In the genomic region with DNA sequence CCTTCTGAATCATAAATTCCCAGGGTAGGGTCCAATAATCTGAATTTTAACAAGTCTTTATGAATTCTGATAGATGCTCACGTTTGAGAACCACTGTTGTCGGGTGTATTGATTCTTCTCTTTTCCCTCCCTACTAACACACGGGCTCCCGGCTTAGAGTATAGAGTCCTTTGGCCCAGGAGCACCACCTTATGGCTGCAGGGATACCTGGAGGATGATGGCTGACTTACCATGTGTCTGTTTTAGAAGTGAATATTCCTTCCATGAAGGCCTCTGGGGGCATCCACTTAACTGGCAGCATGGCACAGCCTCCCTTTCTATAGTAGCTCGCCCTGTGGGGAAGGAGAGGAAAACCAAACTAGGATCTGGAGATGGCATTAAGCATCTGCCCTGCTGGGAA, we compare ENCODE assay signal across 19 cellular contexts.
DNase-seq lines count a peak whose midpoint lies in the region; ATAC-seq and TF ChIP-seq lines count a peak whose summit lies in the region.
"Had no signal": no experiment of that assay in that cellular context is flagged by ENCODE, and none has a peak within 500 bp of the region (broad histone marks: within the 10 kb centered on the region; RNA-seq: fewer than 3 reads in every experiment).

No MANE protein-coding gene starts in this region.

- intact Hi-C loops in Panc1 (cut with micrococcal nuclease; ENCODE audit: unreplicated experiment), result no loop called here
- intact Hi-C loops in stomach (cut with DNase I; ENCODE audit: low total_unique reads), result no loop called here

- TF ChIP-seq EP300 in stomach (IDR thresholded peaks at IDR 0.05), result no peak

- H3K36me3 Mint-ChIP-seq in GM23338 (ENCODE audit: low read depth), result no peaks in the 10 kb centered on the region
- peaks cover 0 to 33% (median 3%) of the 10 kb centered on the region in 3 donors for H3K36me3 Mint-ChIP-seq in naive thymus-derived CD8-positive, alpha-beta T cell

- H3K4me1 Mint-ChIP-seq in GM23338, result peaks cover 14% of the 10 kb centered on the region
- peaks cover 0 to 2% (median under 1%) of the 10 kb centered on the region in 4 donors for H3K4me1 Mint-ChIP-seq in naive thymus-derived CD8-positive, alpha-beta T cell

- no peaks in the 10 kb centered on the region for H3K4me1 ChIP-seq in GM23338 (ENCODE audit: insufficient read depth)
- no peaks in the 10 kb centered on the region for H3K4me1 ChIP-seq in Panc1 (ENCODE audit: control insufficient read depth, insufficient read depth, low read length)
- H3K4me1 ChIP-seq in stomach, result no peaks in the 10 kb centered on the region
- H3K4me1 ChIP-seq: Caco-2 had no signal

- TF ChIP-seq CTCF in GM23338 (conservative IDR thresholded peaks at IDR 0.05; ENCODE audit: low read depth in 2 of 2), result peak; percentile 21 to 59; a peak in 3 of 4 replicates
- TF ChIP-seq CTCF in Panc1 (IDR thresholded peaks at IDR 0.05), result peak; percentile 22; the same call in 1 of the 2 replicates
- peak; percentile 2 for TF ChIP-seq CTCF in fibroblast of villous mesenchyme (IDR thresholded peaks at IDR 0.05; ENCODE audit: insufficient read depth, low read depth, low read length)
- no peak for TF ChIP-seq CTCF in stomach (IDR thresholded peaks at IDR 0.05)

- in situ Hi-C loops in Panc1 (cut with HindIII; ENCODE audit: low pct_unique_long_range_greater_than_20kb, low sequenced_read_pairs) (no loop called here), ACHN (cut with HindIII; ENCODE audit: low pct_ligation_motif_present, low pct_unique_long_range_greater_than_20kb, low sequenced_read_pairs) (no loop called here)

- H3K79me2 ChIP-seq in GM23338 (replicated peaks; ENCODE audit: insufficient read depth), result no peaks in the 10 kb centered on the region

- H3K27me3 ChIP-seq in GM23338 (ENCODE audit: insufficient read depth), result no peaks in the 10 kb centered on the region
- no peaks in the 10 kb centered on the region for H3K27me3 ChIP-seq in Panc1 (ENCODE audit: control insufficient read depth, insufficient read depth, low read length)
- H3K27me3 ChIP-seq in stomach, result no peaks in the 10 kb centered on the region

- H3K9me3 Mint-ChIP-seq in GM23338, result no peaks in the 10 kb centered on the region
- no peaks in the 10 kb centered on the region for H3K9me3 Mint-ChIP-seq in naive thymus-derived CD8-positive, alpha-beta T cell

- H3K36me3 ChIP-seq in GM23338 (ENCODE audit: insufficient read depth) (no peaks in the 10 kb centered on the region), Panc1 (ENCODE audit: control insufficient read depth, insufficient read depth, low read length) (no peaks in the 10 kb centered on the region), stomach (no peaks in the 10 kb centered on the region)

- BruUV-seq in Panc1 (replicated peaks; lab: Mats Ljungman, UMichigan), result no TSS peak

- peak; percentile 18 for DNase-seq in NCI-H146 (lab: John Stamatoyannopoulos, UW)
- no peak for DNase-seq in NCI-H146 treated with DMSO at 0.1 percent for 48 hours (lab: John Stamatoyannopoulos, UW; ENCODE audit: unreplicated experiment)
- DNase-seq in GM23338 (ENCODE audit: low spot score), result peak; percentile 50
- DNase-seq in Panc1 (ENCODE audit: low read depth, low spot score), result no peak
- no peak for DNase-seq in fibroblast of villous mesenchyme (ENCODE audit: low read depth)
- DNase-seq in ACHN, result no peak
- no peak for DNase-seq in stomach
- DNase-seq in naive thymus-derived CD8-positive, alpha-beta T cell, result no peak
- DNase-seq: Caco-2, DMS79, GOT3, MV-4-11, NCI-H1417 treated with DMSO at 0.1 percent for 48 hours, NCI-H2081, NCI-H226, NCI-H526 treated with DMSO at 0.1 percent for 48 hours, SIG-M5 had no signal

- POLR2A ChIA-PET in Panc1 (lab: Charles Lee), result no interaction called here
- POLR2A ChIA-PET in naive thymus-derived CD8-positive, alpha-beta T cell (lab: Charles Lee), result no interaction called here

- H3K27me3 Mint-ChIP-seq in GM23338 (ENCODE audit: insufficient read depth, low read depth, poor library complexity), result peaks cover 14% of the 10 kb centered on the region
- H3K27me3 Mint-ChIP-seq in naive thymus-derived CD8-positive, alpha-beta T cell, result no peaks in the 10 kb centered on the region

- H3K9me3 ChIP-seq in Panc1 (ENCODE audit: control insufficient read depth, insufficient read depth, low read depth, low read length) (no peaks in the 10 kb centered on the region), stomach (no peaks in the 10 kb centered on the region)
- H3K9me3 ChIP-seq: Caco-2 had no signal

- H4K20me1 ChIP-seq in GM23338 (replicated peaks; ENCODE audit: insufficient read depth), result no peaks in the 10 kb centered on the region; the same call in 1 of the 2 replicates

- CTCF ChIA-PET in Panc1 (lab: Charles Lee), result no interaction called here

- no peak for TF ChIP-seq POLR2A in stomach (IDR thresholded peaks at IDR 0.05)

- whole genome bisulfite sequencing in stomach, 5 donors, result 60 to 73% (median 65%) methylated on average over 5 of the region's 5 CpGs

- no peaks in the 10 kb centered on the region for H3K9me2 ChIP-seq in GM23338 (ENCODE audit: insufficient read depth)

- H3K4me2 ChIP-seq in GM23338, result no peak overlapping the region

- H2AFZ ChIP-seq in GM23338, result no peak overlapping the region

- H3F3A ChIP-seq in GM23338 (replicated peaks; ENCODE audit: low read depth), result no peaks in the 10 kb centered on the region

- H3K27ac Mint-ChIP-seq in GM23338, result no peak overlapping the region
- H3K27ac Mint-ChIP-seq in naive thymus-derived CD8-positive, alpha-beta T cell, result peak overlapping the region in 2 of 10 donors; percentile 39 to 41

- ATAC-seq in GM23338, result peak; percentile 64
- ATAC-seq in Panc1, result no peak
- no peak for ATAC-seq in naive thymus-derived CD8-positive, alpha-beta T cell

- H3K4me3 ChIP-seq in GM23338 (no peak overlapping the region), Panc1 (ENCODE audit: low read depth in 2 of 2, low read length in 2 of 2) (no peak overlapping the region), fibroblast of villous mesenchyme (ENCODE audit: low read depth, low read length) (no peak overlapping the region), stomach (no peak overlapping the region)

- H3K4me3 Mint-ChIP-seq in GM23338, result no peak overlapping the region
- H3K4me3 Mint-ChIP-seq in naive thymus-derived CD8-positive, alpha-beta T cell, result no peak overlapping the region

- H3K27ac ChIP-seq in GM23338 (ENCODE audit: low read depth) (no peak overlapping the region), Panc1 (ENCODE audit: low read length) (no peak overlapping the region), stomach (no peak overlapping the region)
- H3K27ac ChIP-seq: 22Rv1, C4-2B had no signal

TF ChIP-seq in GM23338, 12 proteins besides CTCF, POLR2A, EP300 and RAD21 (continues in another document):
- TF ChIP-seq, protein P1, sequence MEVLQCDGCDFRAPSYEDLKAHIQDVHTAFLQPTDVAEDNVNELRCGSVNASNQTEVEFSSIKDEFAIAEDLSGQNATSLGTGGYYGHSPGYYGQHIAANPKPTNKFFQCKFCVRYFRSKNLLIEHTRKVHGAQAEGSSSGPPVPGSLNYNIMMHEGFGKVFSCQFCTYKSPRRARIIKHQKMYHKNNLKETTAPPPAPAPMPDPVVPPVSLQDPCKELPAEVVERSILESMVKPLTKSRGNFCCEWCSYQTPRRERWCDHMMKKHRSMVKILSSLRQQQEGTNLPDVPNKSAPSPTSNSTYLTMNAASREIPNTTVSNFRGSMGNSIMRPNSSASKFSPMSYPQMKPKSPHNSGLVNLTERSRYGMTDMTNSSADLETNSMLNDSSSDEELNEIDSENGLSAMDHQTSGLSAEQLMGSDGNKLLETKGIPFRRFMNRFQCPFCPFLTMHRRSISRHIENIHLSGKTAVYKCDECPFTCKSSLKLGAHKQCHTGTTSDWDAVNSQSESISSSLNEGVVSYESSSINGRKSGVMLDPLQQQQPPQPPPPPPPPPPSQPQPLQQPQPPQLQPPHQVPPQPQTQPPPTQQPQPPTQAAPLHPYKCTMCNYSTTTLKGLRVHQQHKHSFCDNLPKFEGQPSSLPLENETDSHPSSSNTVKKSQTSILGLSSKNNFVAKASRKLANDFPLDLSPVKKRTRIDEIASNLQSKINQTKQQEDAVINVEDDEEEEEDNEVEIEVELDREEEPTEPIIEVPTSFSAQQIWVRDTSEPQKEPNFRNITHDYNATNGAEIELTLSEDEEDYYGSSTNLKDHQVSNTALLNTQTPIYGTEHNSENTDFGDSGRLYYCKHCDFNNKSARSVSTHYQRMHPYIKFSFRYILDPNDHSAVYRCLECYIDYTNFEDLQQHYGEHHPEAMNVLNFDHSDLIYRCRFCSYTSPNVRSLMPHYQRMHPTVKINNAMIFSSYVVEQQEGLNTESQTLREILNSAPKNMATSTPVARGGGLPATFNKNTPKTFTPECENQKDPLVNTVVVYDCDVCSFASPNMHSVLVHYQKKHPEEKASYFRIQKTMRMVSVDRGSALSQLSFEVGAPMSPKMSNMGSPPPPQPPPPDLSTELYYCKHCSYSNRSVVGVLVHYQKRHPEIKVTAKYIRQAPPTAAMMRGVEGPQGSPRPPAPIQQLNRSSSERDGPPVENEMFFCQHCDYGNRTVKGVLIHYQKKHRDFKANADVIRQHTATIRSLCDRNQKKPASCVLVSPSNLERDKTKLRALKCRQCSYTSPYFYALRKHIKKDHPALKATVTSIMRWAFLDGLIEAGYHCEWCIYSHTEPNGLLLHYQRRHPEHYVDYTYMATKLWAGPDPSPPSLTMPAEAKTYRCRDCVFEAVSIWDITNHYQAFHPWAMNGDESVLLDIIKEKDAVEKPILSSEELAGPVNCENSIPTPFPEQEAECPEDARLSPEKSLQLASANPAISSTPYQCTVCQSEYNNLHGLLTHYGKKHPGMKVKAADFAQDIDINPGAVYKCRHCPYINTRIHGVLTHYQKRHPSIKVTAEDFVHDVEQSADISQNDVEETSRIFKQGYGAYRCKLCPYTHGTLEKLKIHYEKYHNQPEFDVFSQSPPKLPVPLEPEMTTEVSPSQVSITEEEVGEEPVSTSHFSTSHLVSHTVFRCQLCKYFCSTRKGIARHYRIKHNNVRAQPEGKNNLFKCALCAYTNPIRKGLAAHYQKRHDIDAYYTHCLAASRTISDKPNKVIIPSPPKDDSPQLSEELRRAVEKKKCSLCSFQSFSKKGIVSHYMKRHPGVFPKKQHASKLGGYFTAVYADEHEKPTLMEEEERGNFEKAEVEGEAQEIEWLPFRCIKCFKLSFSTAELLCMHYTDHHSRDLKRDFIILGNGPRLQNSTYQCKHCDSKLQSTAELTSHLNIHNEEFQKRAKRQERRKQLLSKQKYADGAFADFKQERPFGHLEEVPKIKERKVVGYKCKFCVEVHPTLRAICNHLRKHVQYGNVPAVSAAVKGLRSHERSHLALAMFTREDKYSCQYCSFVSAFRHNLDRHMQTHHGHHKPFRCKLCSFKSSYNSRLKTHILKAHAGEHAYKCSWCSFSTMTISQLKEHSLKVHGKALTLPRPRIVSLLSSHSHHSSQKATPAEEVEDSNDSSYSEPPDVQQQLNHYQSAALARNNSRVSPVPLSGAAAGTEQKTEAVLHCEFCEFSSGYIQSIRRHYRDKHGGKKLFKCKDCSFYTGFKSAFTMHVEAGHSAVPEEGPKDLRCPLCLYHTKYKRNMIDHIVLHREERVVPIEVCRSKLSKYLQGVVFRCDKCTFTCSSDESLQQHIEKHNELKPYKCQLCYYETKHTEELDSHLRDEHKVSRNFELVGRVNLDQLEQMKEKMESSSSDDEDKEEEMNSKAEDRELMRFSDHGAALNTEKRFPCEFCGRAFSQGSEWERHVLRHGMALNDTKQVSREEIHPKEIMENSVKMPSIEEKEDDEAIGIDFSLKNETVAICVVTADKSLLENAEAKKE (CRISPR knock-in tag; IDR thresholded peaks at IDR 0.05), result no peak
- no peak for TF ChIP-seq CREB1 (CRISPR knock-in tag; IDR thresholded peaks at IDR 0.05; ENCODE audit: low read depth)
- no peak for TF ChIP-seq STAT1 (IDR thresholded peaks at IDR 0.05; ENCODE audit: unreplicated experiment)

Comparison
In these comparisons a context has a peak if more than half of its experiments do, and no peak if none do; other contexts are left out.
1. DNase-seq: peak in NCI-H146 (single experiment) and GM23338 (single experiment); none in NCI-H146 treated with DMSO at 0.1 percent for 48 hours (single experiment), Panc1 (single experiment), fibroblast of villous mesenchyme (single experiment), ACHN (single experiment), stomach (single experiment) and naive thymus-derived CD8-positive, alpha-beta T cell (0 of 10).
2. CTCF ChIP-seq: peak in GM23338 (2 of 2), Panc1 (single experiment) and fibroblast of villous mesenchyme (single experiment); none in stomach (0 of 7).